ENCODE assay signal across 17 cellular contexts in genomic region chr10:88902328-88902789, GRCh38. TPM values are rescaled to one million over a fixed set of nuclear protein-coding genes. Genes with fewer than 3 reads are reported as not detected.
DNase-seq lines count a peak whose midpoint lies in the region; ATAC-seq and TF ChIP-seq lines count a peak whose summit lies in the region.
"Had no signal": no experiment of that assay in that cellular context is flagged by ENCODE, and none has a peak within 500 bp of the region (broad histone marks: within the 10 kb centered on the region; RNA-seq: fewer than 3 reads in every experiment).

No MANE protein-coding gene starts in this region.

- H3K4me3 ChIP-seq in CD4-positive, CD25-positive, alpha-beta regulatory T cell (ENCODE audit: low read depth, low read length) = no peak overlapping the region
- peak overlapping the region; percentile 19 for H3K4me3 ChIP-seq in GM12865 (ENCODE audit: low read depth, low read length)
- H3K4me3 ChIP-seq: BLaER1, HAP-1, right lobe of liver had no signal

- H3K27ac Mint-ChIP-seq in CD4-positive, CD25-positive, alpha-beta regulatory T cell = peak overlapping the region; percentile 27 to 75 (median 47)
- peak overlapping the region; percentile 96 for H3K27ac Mint-ChIP-seq in activated naive CD8-positive, alpha-beta T cell treated with anti-CD3 and anti-CD28 coated beads for 36 hours
- peak overlapping the region in 5 of 6 donors; percentile 48 to 97 (median 94) for H3K27ac Mint-ChIP-seq in naive B cell
- H3K27ac Mint-ChIP-seq: mesothelial cell of epicardium had no signal

- H3K36me3 Mint-ChIP-seq in CD4-positive, CD25-positive, alpha-beta regulatory T cell = peaks cover 37% of the 10 kb centered on the region
- peaks cover 50% of the 10 kb centered on the region for H3K36me3 Mint-ChIP-seq in activated naive CD8-positive, alpha-beta T cell treated with anti-CD3 and anti-CD28 coated beads for 36 hours
- H3K36me3 Mint-ChIP-seq in naive B cell = peaks cover 0 to 4% of the 10 kb centered on the region in 2 donors

- H3K4me1 ChIP-seq in CD4-positive, CD25-positive, alpha-beta regulatory T cell (ENCODE audit: control insufficient read depth, insufficient read depth, low read length, poor library complexity, severe bottlenecking) = peaks cover 40% of the 10 kb centered on the region

- H3K4me1 Mint-ChIP-seq in CD4-positive, CD25-positive, alpha-beta regulatory T cell = peaks cover 37 to 51% (median 44%) of the 10 kb centered on the region in 4 donors
- H3K4me1 Mint-ChIP-seq in activated naive CD8-positive, alpha-beta T cell treated with anti-CD3 and anti-CD28 coated beads for 36 hours = peaks cover 51% of the 10 kb centered on the region
- H3K4me1 Mint-ChIP-seq in naive B cell = peaks cover 25 to 43% (median 40%) of the 10 kb centered on the region in 3 donors

- no peaks in the 10 kb centered on the region for H3K9me3 ChIP-seq in CD4-positive, CD25-positive, alpha-beta regulatory T cell (ENCODE audit: control insufficient read depth in 2 of 2, low read length in 2 of 2)
- H3K9me3 ChIP-seq: BLaER1, HAP-1, right lobe of liver had no signal

- H3K27me3 Mint-ChIP-seq in CD4-positive, CD25-positive, alpha-beta regulatory T cell = no peaks in the 10 kb centered on the region
- no peaks in the 10 kb centered on the region for H3K27me3 Mint-ChIP-seq in activated naive CD8-positive, alpha-beta T cell treated with anti-CD3 and anti-CD28 coated beads for 36 hours
- no peaks in the 10 kb centered on the region for H3K27me3 Mint-ChIP-seq in naive B cell

- H3K9me3 Mint-ChIP-seq in CD4-positive, CD25-positive, alpha-beta regulatory T cell = no peaks in the 10 kb centered on the region
- H3K9me3 Mint-ChIP-seq in activated naive CD8-positive, alpha-beta T cell treated with anti-CD3 and anti-CD28 coated beads for 36 hours = no peaks in the 10 kb centered on the region
- no peaks in the 10 kb centered on the region for H3K9me3 Mint-ChIP-seq in naive B cell
- H3K9me3 Mint-ChIP-seq: mesothelial cell of epicardium had no signal

- peak overlapping the region; percentile 10 for H3K27ac ChIP-seq in CD4-positive, CD25-positive, alpha-beta regulatory T cell (ENCODE audit: insufficient read depth, low read length, poor library complexity, severe bottlenecking)
- H3K27ac ChIP-seq: BLaER1, right lobe of liver had no signal

- H3K36me3 ChIP-seq in CD4-positive, CD25-positive, alpha-beta regulatory T cell (ENCODE audit: control insufficient read depth, insufficient read depth, low read length) = peaks cover 56% of the 10 kb centered on the region
- H3K36me3 ChIP-seq: HAP-1, right lobe of liver had no signal

- no peak for DNase-seq in CD4-positive, CD25-positive, alpha-beta regulatory T cell
- DNase-seq in GM12865 (ENCODE audit: low read depth) (no peak), naive B cell (no peak), activated gamma-delta T cell treated with Interleukin-2 at 50 U/mL for 16 hours (no peak), RKO (ENCODE audit: low spot score) (no peak)
- DNase-seq in activated naive CD8-positive, alpha-beta T cell treated with anti-CD3 and anti-CD28 coated beads for 36 hours = no peak
- DNase-seq: activated CD4-positive, alpha-beta T cell treated with anti-CD3 and anti-CD28 coated beads, Interleukin-2, amount 50 U/mL, for 48 hours; hippocampal formation; kidney glomerular epithelial cell; NCI-H345; right lobe of liver; stimulated activated CD4-positive, alpha-beta T cell treated with anti-CD3 and anti-CD28 coated beads, Interleukin-2, amount 100 ng/mL, for 24 hours had no signal

- H3K27me3 ChIP-seq in CD4-positive, CD25-positive, alpha-beta regulatory T cell (ENCODE audit: control insufficient read depth, insufficient read depth, low read length) = no peaks in the 10 kb centered on the region
- H3K27me3 ChIP-seq: BLaER1, right lobe of liver had no signal

- ATAC-seq in CD4-positive, CD25-positive, alpha-beta regulatory T cell (ENCODE audit: low read depth in 2 of 2) = no peak
- no peak for ATAC-seq in naive B cell (ENCODE audit: low read depth in 2 of 2)
- no peak for ATAC-seq in HG02571 (IDR thresholded peaks at IDR 0.05; ENCODE audit: unreplicated experiment)

- TF ChIP-seq CTCF in GM12865 (IDR thresholded peaks at IDR 0.05; ENCODE audit: insufficient read depth, low read depth, low read length, missing control alignments) = no peak

- peak overlapping the region in 2 of 4 donors; percentile 13 to 39 for H3K4me3 Mint-ChIP-seq in CD4-positive, CD25-positive, alpha-beta regulatory T cell
- peak overlapping the region; percentile 35 for H3K4me3 Mint-ChIP-seq in activated naive CD8-positive, alpha-beta T cell treated with anti-CD3 and anti-CD28 coated beads for 36 hours
- peak overlapping the region in 5 of 8 donors; percentile 0 to 64 (median 15) for H3K4me3 Mint-ChIP-seq in naive B cell
- H3K4me3 Mint-ChIP-seq: mesothelial cell of epicardium had no signal

RNA-seq across cellular contexts. Expression of gene STAMBPL1, which starts 22.3 kb away (rescaled TPM):
- 40.5 TPM for total RNA-seq in CD4-positive, CD25-positive, alpha-beta regulatory T cell
- polyA plus RNA-seq in CD4-positive, CD25-positive, alpha-beta regulatory T cell = 10 to 100 TPM; 12.2 to 15.3 (median 13.9) TPM
- total RNA-seq in activated naive CD8-positive, alpha-beta T cell treated with anti-CD3 and anti-CD28 coated beads for 36 hours = 10 to 100 TPM; 27.8 to 28.4 TPM
- 1 to 10 TPM; 3.4 to 7.6 (median 5.0) TPM for polyA plus RNA-seq in naive B cell (ENCODE audit: low read depth in 6 of 6)

RNA-seq across cellular contexts. Expression of gene ACTA2, which starts 50.2 kb away (rescaled TPM):
- 26.2 TPM for total RNA-seq in CD4-positive, CD25-positive, alpha-beta regulatory T cell
- polyA plus RNA-seq in CD4-positive, CD25-positive, alpha-beta regulatory T cell = 10 to 100 TPM; 37.0 to 65.9 (median 55.9) TPM
- 1 to 10 TPM; 4.7 to 5.0 TPM for total RNA-seq in activated naive CD8-positive, alpha-beta T cell treated with anti-CD3 and anti-CD28 coated beads for 36 hours
- 1 to 10 TPM in 1 of 6 donors, under 1 TPM in 3, not detected in 2; 0.44 to 1.4 (median 0.62) TPM for polyA plus RNA-seq in naive B cell (ENCODE audit: low read depth in 6 of 6)

RNA-seq across cellular contexts. Expression of gene ANKRD22, which starts 50.7 kb away (rescaled TPM):
- total RNA-seq in CD4-positive, CD25-positive, alpha-beta regulatory T cell = not detected
- polyA plus RNA-seq in CD4-positive, CD25-positive, alpha-beta regulatory T cell = under 1 TPM; 0.10 to 0.20 (median 0.18) TPM
- not detected for total RNA-seq in activated naive CD8-positive, alpha-beta T cell treated with anti-CD3 and anti-CD28 coated beads for 36 hours
- not detected for polyA plus RNA-seq in naive B cell (ENCODE audit: low read depth in 6 of 6)
- total RNA-seq: M059J had no signal
